ENCODE assay signal across 15 cellular contexts in the genomic region with DNA sequence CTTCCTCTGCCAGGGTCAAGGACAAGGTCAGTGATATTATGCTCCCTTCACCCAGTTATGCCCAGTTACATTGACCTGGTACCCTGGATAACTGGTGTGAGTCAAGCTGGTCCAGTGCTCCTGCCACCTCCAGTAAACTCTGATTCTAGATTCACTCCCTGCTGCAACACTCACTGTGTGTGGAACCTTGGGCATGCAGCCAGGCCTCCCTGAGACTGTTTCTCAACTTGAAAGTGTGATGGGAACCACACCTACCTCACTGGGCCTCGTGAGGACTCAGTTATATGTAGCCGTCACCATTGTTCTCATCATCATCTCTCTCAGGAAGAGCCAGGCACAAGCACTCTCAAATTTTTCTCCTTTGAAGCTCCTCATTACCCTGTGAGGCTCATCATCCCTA. TPM values are rescaled to one million over a fixed set of nuclear protein-coding genes. Genes with fewer than 3 reads are reported as not detected.
A peak's percentile ranks its signal among the peaks of the same experiment; 100 is the strongest.
DNase-seq lines count a peak whose midpoint lies in the region; ATAC-seq and TF ChIP-seq lines count a peak whose summit lies in the region.
"Had no signal": no experiment of that assay in that cellular context is flagged by ENCODE, and none has a peak within 500 bp of the region (broad histone marks: within the 10 kb centered on the region; RNA-seq: fewer than 3 reads in every experiment).

No MANE protein-coding gene starts in this region.

- H3K4me1 Mint-ChIP-seq in activated CD8-positive, alpha-beta T cell treated with anti-CD3 and anti-CD28 coated beads for 36 hours (ENCODE audit: low read depth), result peaks cover 33% of the 10 kb centered on the region

- peak overlapping the region; percentile 99 for H3K27ac Mint-ChIP-seq in activated CD8-positive, alpha-beta T cell treated with anti-CD3 and anti-CD28 coated beads for 36 hours

- H3K27ac ChIP-seq in hepatocyte, result no peak overlapping the region

- no peak for TF ChIP-seq CTCF in activated CD8-positive, alpha-beta T cell treated with anti-CD3 and anti-CD28 coated beads for 36 hours (IDR thresholded peaks at IDR 0.05)
- TF ChIP-seq CTCF in foreskin fibroblast (IDR thresholded peaks at IDR 0.05; ENCODE audit: low read depth, low read length), result no peak
- TF ChIP-seq CTCF in hepatocyte (IDR thresholded peaks at IDR 0.05; ENCODE audit: poor library complexity), result no peak

- no peaks in the 10 kb centered on the region for H3K27me3 Mint-ChIP-seq in activated CD8-positive, alpha-beta T cell treated with anti-CD3 and anti-CD28 coated beads for 36 hours

- DNase-seq in stimulated activated CD4-positive, alpha-beta T cell treated with anti-CD3 and anti-CD28 coated beads, Interleukin-1b, Interleukin-23, amount 100 ng/mL, for 48 hours, result peak; percentile 33
- no peak for DNase-seq in stimulated activated CD4-positive, alpha-beta T cell treated with anti-CD3 and anti-CD28 coated beads, Interleukin-4, amount 100 ng/mL, for 24 hours
- DNase-seq in activated CD8-positive, alpha-beta T cell treated with anti-CD3 and anti-CD28 coated beads for 36 hours, result peak; percentile 27
- DNase-seq in foreskin fibroblast (peak; percentile 10 to 36), sciatic nerve (ENCODE audit: low spot score) (no peak), hepatocyte (ENCODE audit: low spot score) (no peak), NCI-H1930 (lab: John Stamatoyannopoulos, UW) (no peak)
- DNase-seq: MG63, midbrain, NCI-H2107, pancreas, WERI-Rb-1 had no signal

- H3K9me3 ChIP-seq in hepatocyte (ENCODE audit: low read depth), result peaks cover 6% of the 10 kb centered on the region
- H3K9me3 ChIP-seq: breast epithelium, pancreas, thoracic aorta had no signal

- H3K9me2 ChIP-seq in hepatocyte (replicated peaks; ENCODE audit: insufficient read depth), result no peaks in the 10 kb centered on the region

- H3K27me3 ChIP-seq in hepatocyte, result no peaks in the 10 kb centered on the region
- H3K27me3 ChIP-seq: breast epithelium, MG63, pancreas had no signal

- peaks cover 2% of the 10 kb centered on the region for H3K9me3 Mint-ChIP-seq in activated CD8-positive, alpha-beta T cell treated with anti-CD3 and anti-CD28 coated beads for 36 hours

- H2AFZ ChIP-seq in hepatocyte, result no peak overlapping the region

- H3K4me1 ChIP-seq in hepatocyte (ENCODE audit: insufficient read depth), result no peaks in the 10 kb centered on the region

- no peak overlapping the region for H3K4me2 ChIP-seq in hepatocyte

- intact Hi-C loops in activated CD8-positive, alpha-beta T cell treated with anti-CD3 and anti-CD28 coated beads for 36 hours (cut with micrococcal nuclease), result no loop called here
- intact Hi-C loops in sciatic nerve (cut with DNase I), result no loop called here

- CTCF ChIA-PET in activated CD8-positive, alpha-beta T cell treated with anti-CD3 and anti-CD28 coated beads for 36 hours (lab: Charles Lee), result no interaction called here

- 26% methylated on average over 2 of the region's 2 CpGs for WGBS in hepatocyte (ENCODE audit: low lambda C conversion rate, missing lambda C conversion rate)

- ATAC-seq in activated CD8-positive, alpha-beta T cell treated with anti-CD3 and anti-CD28 coated beads for 36 hours, result no peak
- ATAC-seq in sciatic nerve (no peak), HG02571 (IDR thresholded peaks at IDR 0.05; ENCODE audit: unreplicated experiment) (no peak)

- H3K4me3 ChIP-seq in foreskin fibroblast (ENCODE audit: low read depth in 1 of 2, low read length in 2 of 2) (no peak overlapping the region), hepatocyte (no peak overlapping the region)

- H3K79me2 ChIP-seq in hepatocyte, result no peaks in the 10 kb centered on the region

- no peaks in the 10 kb centered on the region for H4K20me1 ChIP-seq in hepatocyte (ENCODE audit: insufficient read depth, poor library complexity, severe bottlenecking)

- H3K36me3 Mint-ChIP-seq in activated CD8-positive, alpha-beta T cell treated with anti-CD3 and anti-CD28 coated beads for 36 hours (ENCODE audit: low read depth), result peaks cover 33% of the 10 kb centered on the region

- H3K36me3 ChIP-seq in hepatocyte (replicated peaks; ENCODE audit: insufficient read depth, low read depth), result no peaks in the 10 kb centered on the region
- H3K36me3 ChIP-seq: breast epithelium, MG63, pancreas, thoracic aorta had no signal

- peak overlapping the region; percentile 97 for H3K4me3 Mint-ChIP-seq in activated CD8-positive, alpha-beta T cell treated with anti-CD3 and anti-CD28 coated beads for 36 hours

- POLR2A ChIA-PET in activated CD8-positive, alpha-beta T cell treated with anti-CD3 and anti-CD28 coated beads for 36 hours (lab: Charles Lee), result no interaction called here

RNA-seq across cellular contexts. Expression of gene ZNF736, which starts 0.9 kb away (rescaled TPM):
- 10 to 100 TPM; 26.3 to 27.2 TPM for total RNA-seq in activated CD8-positive, alpha-beta T cell treated with anti-CD3 and anti-CD28 coated beads for 36 hours
- total RNA-seq in sciatic nerve (22.1 TPM), hepatocyte (not detected in 2 replicates)
- not detected in 2 replicates for polyA plus RNA-seq in hepatocyte

Comparison
In these comparisons a context has a peak if more than half of its experiments do, and no peak if none do; other contexts are left out.
1. DNase-seq: peak in stimulated activated CD4-positive, alpha-beta T cell treated with anti-CD3 and anti-CD28 coated beads, Interleukin-1b, Interleukin-23, amount 100 ng/mL, for 48 hours (single experiment), activated CD8-positive, alpha-beta T cell treated with anti-CD3 and anti-CD28 coated beads for 36 hours (single experiment) and foreskin fibroblast (2 of 2); none in stimulated activated CD4-positive, alpha-beta T cell treated with anti-CD3 and anti-CD28 coated beads, Interleukin-4, amount 100 ng/mL, for 24 hours (single experiment), sciatic nerve (single experiment), hepatocyte (single experiment) and NCI-H1930 (0 of 2).
2. RNA of gene ZNF736, which starts 0.9 kb away (total RNA-seq): 26.3 to 27.2 TPM in activated CD8-positive, alpha-beta T cell treated with anti-CD3 and anti-CD28 coated beads for 36 hours and 22.1 TPM in sciatic nerve (single experiment); not detected in hepatocyte; every median in the first group is over 10 times any median in the second.